16 cellular contexts compared by ENCODE assay signal in genomic region chr10:77274046-77274795, GRCh38.
DNase-seq lines count a peak whose midpoint lies in the region; ATAC-seq and TF ChIP-seq lines count a peak whose summit lies in the region.
"Had no signal": no experiment of that assay in that cellular context is flagged by ENCODE, and none has a peak within 500 bp of the region (broad histone marks: within the 10 kb centered on the region; RNA-seq: fewer than 3 reads in every experiment).

No MANE protein-coding gene starts in this region.

- H3K36me3 Mint-ChIP-seq in activated T-cell treated with anti-CD3 and anti-CD28 coated beads, Interleukin-2, amount 50 U/mL, for 4 hours (ENCODE audit: insufficient read depth), result no peaks in the 10 kb centered on the region
- H3K36me3 Mint-ChIP-seq: activated naive CD8-positive, alpha-beta T cell treated with anti-CD3 and anti-CD28 coated beads, Interleukin-2, amount 10 ng/mL, durations not matched to agents 7 days and 5 days had no signal

- H3K27me3 Mint-ChIP-seq in activated T-cell treated with anti-CD3 and anti-CD28 coated beads, Interleukin-2, amount 50 U/mL, for 4 hours (ENCODE audit: low read depth), result no peaks in the 10 kb centered on the region

- H3K27ac ChIP-seq in smooth muscle cell (ENCODE audit: low read depth) (peak overlapping the region; percentile 85), esophagus squamous epithelium (no peak overlapping the region)
- H3K27ac ChIP-seq: KMS-11, right atrium auricular region had no signal

- H3K4me1 ChIP-seq in smooth muscle cell (ENCODE audit: low read depth) (peaks cover 17% of the 10 kb centered on the region), esophagus squamous epithelium (no peaks in the 10 kb centered on the region)
- H3K4me1 ChIP-seq: HAP-1, right atrium auricular region had no signal

- no peak overlapping the region for H3K9ac ChIP-seq in smooth muscle cell (ENCODE audit: low read depth)
- H3K9ac ChIP-seq: KMS-11 had no signal

- WGBS in smooth muscle cell (ENCODE audit: low lambda C conversion rate), result 29% methylated on average over 5 of the region's 5 CpGs
- WGBS in esophagus squamous epithelium, 2 donors, result 40 to 49% methylated on average over 3 to 5 of the region's 5 CpGs

- TF ChIP-seq CTCF in smooth muscle cell (IDR thresholded peaks at IDR 0.05; ENCODE audit: borderline replicate concordance, insufficient read depth, poor library complexity, severe bottlenecking), result no peak
- TF ChIP-seq CTCF in esophagus squamous epithelium (IDR thresholded peaks at IDR 0.05), result no peak

- H3K27me3 ChIP-seq in smooth muscle cell (ENCODE audit: low read depth) (no peaks in the 10 kb centered on the region), esophagus squamous epithelium (peaks cover 0 to 8% (median 0%) of the 10 kb centered on the region in 4 donors)
- H3K27me3 ChIP-seq: right atrium auricular region had no signal

- no peaks in the 10 kb centered on the region for H3K9me3 Mint-ChIP-seq in activated T-cell treated with anti-CD3 and anti-CD28 coated beads, Interleukin-2, amount 50 U/mL, for 4 hours

- DNase-seq in HCEC 1CT, result peak; percentile 73
- DNase-seq in SW480 (ENCODE audit: low spot score), result peak; percentile 42
- DNase-seq in islet precursor cell, result peak; percentile 69
- no peak for DNase-seq in smooth muscle cell (lab: John Stamatoyannopoulos, UW; ENCODE audit: unreplicated experiment)
- DNase-seq in NCI-H345 (lab: John Stamatoyannopoulos, UW), result no peak
- no peak for DNase-seq in NCI-H748 (lab: John Stamatoyannopoulos, UW; ENCODE audit: unreplicated experiment)
- DNase-seq in esophagus squamous epithelium (lab: John Stamatoyannopoulos, UW), result no peak
- DNase-seq in activated T-cell treated with anti-CD3 and anti-CD28 coated beads, Interleukin-2, amount 50 U/mL, for 4 hours, result no peak
- DNase-seq: activated naive CD8-positive, alpha-beta T cell treated with anti-CD3 and anti-CD28 coated beads, Interleukin-2, amount 10 ng/mL, durations not matched to agents 7 days and 5 days; effector CD4-positive, alpha-beta T cell; hypothalamus; midbrain; NCI-H2107 had no signal

- peaks cover 4% of the 10 kb centered on the region for H3K4me1 Mint-ChIP-seq in activated T-cell treated with anti-CD3 and anti-CD28 coated beads, Interleukin-2, amount 50 U/mL, for 4 hours (ENCODE audit: low read depth)

- peak overlapping the region; percentile 50 for H3K4me2 ChIP-seq in smooth muscle cell
- H3K4me2 ChIP-seq: KMS-11 had no signal

- no peak overlapping the region for H3K4me3 Mint-ChIP-seq in activated T-cell treated with anti-CD3 and anti-CD28 coated beads, Interleukin-2, amount 50 U/mL, for 4 hours
- H3K4me3 Mint-ChIP-seq: activated naive CD8-positive, alpha-beta T cell treated with anti-CD3 and anti-CD28 coated beads, Interleukin-2, amount 10 ng/mL, durations not matched to agents 7 days and 5 days had no signal

- H3K4me3 ChIP-seq in smooth muscle cell (no peak overlapping the region), esophagus squamous epithelium (no peak overlapping the region)
- H3K4me3 ChIP-seq: HAP-1, right atrium auricular region had no signal

- H3K79me2 ChIP-seq in smooth muscle cell (ENCODE audit: low read depth), result no peaks in the 10 kb centered on the region

- H4K20me1 ChIP-seq in smooth muscle cell (ENCODE audit: low read depth), result no peaks in the 10 kb centered on the region

- intact Hi-C loops in esophagus squamous epithelium (cut with DNase I), result no loop called here

- no peaks in the 10 kb centered on the region for H3K36me3 ChIP-seq in smooth muscle cell (ENCODE audit: low read depth)
- no peaks in the 10 kb centered on the region for H3K36me3 ChIP-seq in esophagus squamous epithelium
- H3K36me3 ChIP-seq: HAP-1, right atrium auricular region had no signal

- ATAC-seq in activated T-cell treated with anti-CD3 and anti-CD28 coated beads, Interleukin-2, amount 50 U/mL, for 4 hours, result no peak

- no peaks in the 10 kb centered on the region for H3F3A ChIP-seq in smooth muscle cell (ENCODE audit: low read depth)

- no peak for TF ChIP-seq POLR2A in esophagus squamous epithelium (IDR thresholded peaks at IDR 0.05)

- H2AFZ ChIP-seq in smooth muscle cell (ENCODE audit: low read depth), result no peak overlapping the region

- no peaks in the 10 kb centered on the region for H3K9me3 ChIP-seq in smooth muscle cell (replicated peaks; ENCODE audit: low read depth)
- H3K9me3 ChIP-seq in esophagus squamous epithelium, result no peaks in the 10 kb centered on the region
- H3K9me3 ChIP-seq: HAP-1, right atrium auricular region had no signal

Comparison
In these comparisons a context has a peak if more than half of its experiments do, and no peak if none do; other contexts are left out.
1. DNase-seq: peak in HCEC 1CT (single experiment), SW480 (single experiment) and islet precursor cell (single experiment); none in smooth muscle cell (single experiment), NCI-H345 (single experiment), NCI-H748 (single experiment), esophagus squamous epithelium (single experiment) and activated T-cell treated with anti-CD3 and anti-CD28 coated beads, Interleukin-2, amount 50 U/mL, for 4 hours (single experiment).